In genomic region chr9:90999425-91000397, GRCh38 we compare ENCODE assay signal across 14 cellular contexts.
DNase-seq lines count a peak whose midpoint lies in the region; ATAC-seq and TF ChIP-seq lines count a peak whose summit lies in the region.
"Had no signal": no experiment of that assay in that cellular context is flagged by ENCODE, and none has a peak within 500 bp of the region (broad histone marks: within the 10 kb centered on the region; RNA-seq: fewer than 3 reads in every experiment).

No MANE protein-coding gene starts in this region.

- in situ Hi-C loops in mammary epithelial cell (cut with MboI; ENCODE audit: low sequenced_read_pairs in 2 of 2): no loop called here

- no peaks in the 10 kb centered on the region for H4K20me1 ChIP-seq in mammary epithelial cell (ENCODE audit: insufficient read depth, low read length)

- 13% methylated on average over 16 of the region's 16 CpGs for WGBS in mammary epithelial cell (ENCODE audit: low coverage, missing lambda C conversion rate)

- peaks cover 36% of the 10 kb centered on the region for H3K4me1 ChIP-seq in mammary epithelial cell (ENCODE audit: insufficient read depth, low read length)

- CTCF ChIA-PET in mammary epithelial cell (lab: Charles Lee; ENCODE audit: low non-redundant PET): interaction anchor here (0.6 kb wide), 1 partner anchor 18 kb away, joined by 4 read pairs; no protein-coding TSS in a partner anchor

- peak overlapping the region; percentile 88 for H2AFZ ChIP-seq in mammary epithelial cell (ENCODE audit: low read depth, low read length)

- ATAC-seq in HG02840 (IDR thresholded peaks at IDR 0.05; ENCODE audit: low FRiP score, unreplicated experiment) (no peak), omental fat pad (ENCODE audit: low FRiP score) (no peak)
- ATAC-seq: activated naive CD4-positive, alpha-beta T cell treated with anti-CD3 and anti-CD28 coated beads, Interleukin-2, amount 50 U/mL, for 72 hours; stimulated activated effector memory CD8-positive, alpha-beta T cell treated with anti-CD3 and anti-CD28 coated beads, Interleukin-12 subunit alpha, Interleukin-12 subunit beta, amount 100 ng/mL, for 72 hours had no signal

- BruUV-seq in mammary epithelial cell (replicated peaks; lab: Mats Ljungman, UMichigan): TSS peak; percentile 66

- H3K36me3 ChIP-seq in mammary epithelial cell (ENCODE audit: insufficient read depth, low read length): no peaks in the 10 kb centered on the region

- H3K27ac ChIP-seq in C4-2B: peak overlapping the region; percentile 51
- H3K27ac ChIP-seq in mammary epithelial cell (ENCODE audit: insufficient read depth, low read depth, low read length): peak overlapping the region; percentile 96
- H3K27ac ChIP-seq: SK-N-MC had no signal

- no peaks in the 10 kb centered on the region for H3K79me2 ChIP-seq in mammary epithelial cell (ENCODE audit: insufficient read depth, low read length)

- H3K9me3 ChIP-seq in mammary epithelial cell (replicated peaks; ENCODE audit: insufficient read depth, low read length): no peaks in the 10 kb centered on the region

- no peaks in the 10 kb centered on the region for H3K27me3 ChIP-seq in mammary epithelial cell (ENCODE audit: insufficient read depth, low read length)

- dilution Hi-C loops in mammary epithelial cell (cut with HindIII; ENCODE audit: low sequenced_read_pairs): no loop called here

- TF ChIP-seq CTCF in C4-2B (conservative IDR thresholded peaks at IDR 0.05) (no peak), mammary epithelial cell (conservative IDR thresholded peaks at IDR 0.05 in 1 of 2, IDR thresholded peaks at IDR 0.05 in 1 of 2; ENCODE audit: extremely low read depth in 1 of 2, insufficient read depth in 1 of 2, low read depth in 1 of 2, low read length in 2 of 2) (peak in 1 of 2 donors; percentile 13), omental fat pad (IDR thresholded peaks at IDR 0.05) (no peak)

- H3K9ac ChIP-seq in mammary epithelial cell (ENCODE audit: insufficient read depth, low read length): peak overlapping the region; percentile 62

- DNase-seq in NCI-H1105 treated with DMSO at 0.1 percent for 48 hours (lab: John Stamatoyannopoulos, UW) (peak; percentile 68), mammary epithelial cell (peak; percentile 94), myocyte (ENCODE audit: low read depth) (peak; percentile 24), epidermal melanocyte (ENCODE audit: insufficient read length, low spot score) (no peak), omental fat pad (ENCODE audit: low spot score) (no peak), germinal center (ENCODE audit: low spot score) (no peak)
- DNase-seq: activated CD8-positive, alpha-beta memory T cell treated with anti-CD3 and anti-CD28 coated beads, Interleukin-2, amount 50 U/mL, for 4 hours; NCI-H1092; stimulated activated CD4-positive, alpha-beta T cell treated with anti-CD3 and anti-CD28 coated beads, Interleukin-2, amount 100 ng/mL, for 48 hours had no signal

- peak overlapping the region; percentile 19 for H3K4me2 ChIP-seq in mammary epithelial cell (ENCODE audit: insufficient read depth, low read depth, low read length)

- intact Hi-C loops in mammary epithelial cell (cut with micrococcal nuclease): loop anchor here (2.0 to 5.0 kb wide), 4 partner anchors 29 to 183 kb away; no protein-coding TSS in a partner anchor

- no peak overlapping the region for H3K4me3 ChIP-seq in mammary epithelial cell (replicated peaks in 1 of 3; ENCODE audit: insufficient read depth in 1 of 3, low read depth in 2 of 3, low read length in 3 of 3)
- H3K4me3 ChIP-seq: SK-N-MC had no signal

Comparison
In these comparisons a context has a peak if more than half of its experiments do, and no peak if none do; other contexts are left out.
1. DNase-seq: peak in NCI-H1105 treated with DMSO at 0.1 percent for 48 hours (single experiment), mammary epithelial cell (single experiment) and myocyte (single experiment); none in epidermal melanocyte (single experiment), omental fat pad (single experiment) and germinal center (single experiment).